In the genomic region with DNA sequence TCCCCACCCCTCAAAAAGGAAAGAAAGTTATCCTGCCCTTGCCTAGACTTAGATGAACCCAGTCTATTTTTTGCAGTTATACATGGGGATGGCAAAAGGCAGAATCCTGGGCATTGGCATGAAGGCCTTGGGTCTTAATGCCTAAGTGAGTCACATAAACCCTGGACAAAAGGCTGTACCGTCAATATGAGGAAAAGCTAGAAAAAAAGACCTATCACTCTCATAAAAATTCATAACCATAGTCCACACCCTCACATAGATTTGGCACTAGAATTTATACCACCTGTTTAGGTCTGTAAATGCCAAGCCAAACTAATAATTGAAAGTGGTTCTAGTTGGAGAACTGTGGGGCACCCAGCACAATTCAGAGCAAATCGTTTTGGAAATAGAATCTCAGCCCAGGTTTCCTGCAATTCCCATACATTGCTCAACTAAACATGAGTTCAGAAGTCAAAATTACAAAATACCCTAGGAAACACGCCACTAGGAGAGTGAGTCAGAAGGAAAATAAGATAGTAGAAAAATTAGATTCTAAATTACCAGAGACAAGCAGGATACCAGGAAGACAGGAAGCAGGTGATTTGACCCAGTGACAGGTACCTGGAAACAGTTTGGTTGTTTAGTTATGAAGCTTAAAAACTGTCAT, we compare ENCODE assay signal across 2 cellular contexts.
TF ChIP-seq lines count a peak whose summit lies in the region.

No MANE protein-coding gene starts in this region.

TF ChIP-seq in endothelial cell of umbilical vein, 7 proteins besides CTCF, POLR2A, EP300 and RAD21:
- TF ChIP-seq FOS (IDR thresholded peaks at IDR 0.05; ENCODE audit: borderline replicate concordance, insufficient read depth, low read length) = peak; percentile 40
- no peak for TF ChIP-seq POLR2AphosphoS5 (IDR thresholded peaks at IDR 0.05; ENCODE audit: insufficient read depth, low read depth, low read length)
- TF ChIP-seq MYC (IDR thresholded peaks at IDR 0.05; ENCODE audit: low read depth, low read length) = no peak
- no peak for TF ChIP-seq GATA2 (IDR thresholded peaks at IDR 0.05; ENCODE audit: insufficient read depth, insufficient read length, low read depth, low read length)
TF ChIP-seq in endothelial cell of umbilical vein: peak in this region for 1.

TF ChIP-seq in HepG2, 621 proteins besides CTCF, POLR2A, EP300 and RAD21:
- TF ChIP-seq FOXO1 (CRISPR knock-in tag; IDR thresholded peaks at IDR 0.05) (no peak), NR2F1 (CRISPR knock-in tag; IDR thresholded peaks at IDR 0.05) (0 out of 4 replicates have a peak, but pooled peaks of 1 of the 2 experiments have one; percentile 31), SMC3 (IDR thresholded peaks at IDR 0.05; ENCODE audit: low read length) (no peak), TAF1 (CRISPR knock-in tag; IDR thresholded peaks at IDR 0.05) (no peak), HNF4A (CRISPR knock-in tag; IDR thresholded peaks at IDR 0.05) (peak; percentile 60), SAP130 (CRISPR knock-in tag; IDR thresholded peaks at IDR 0.05; ENCODE audit: low read depth) (peak; percentile 26; the same call in 1 of the 2 replicates), CEBPB (IDR thresholded peaks at IDR 0.05; ENCODE audit: borderline replicate concordance, low read depth, low read length) (peak; percentile 85), MAZ (IDR thresholded peaks at IDR 0.05; ENCODE audit: borderline replicate concordance, low read depth, low read length) (no peak), MAZ (CRISPR knock-in tag; IDR thresholded peaks at IDR 0.05; ENCODE audit: low read depth) (no peak), HNRNPL (IDR thresholded peaks at IDR 0.05; ENCODE audit: low read depth, low read length) (no peak), ZNF598 (CRISPR knock-in tag; IDR thresholded peaks at IDR 0.05; ENCODE audit: borderline replicate concordance) (no peak), CEBPG (CRISPR knock-in tag; IDR thresholded peaks at IDR 0.05) (0 out of 2 replicates have a peak, but pooled peaks have one; percentile 51), ZNF761 (CRISPR knock-in tag; conservative IDR thresholded peaks at IDR 0.05) (no peak), ZNF460 (CRISPR knock-in tag; IDR thresholded peaks at IDR 0.05; ENCODE audit: borderline replicate concordance) (no peak), NKX3-1 (CRISPR knock-in tag; IDR thresholded peaks at IDR 0.05) (no peak), CBX2 (IDR thresholded peaks at IDR 0.05; ENCODE audit: low read depth, low read length) (no peak), CBX2 (CRISPR knock-in tag; IDR thresholded peaks at IDR 0.05; ENCODE audit: low read depth) (no peak), ELF3 (CRISPR knock-in tag; IDR thresholded peaks at IDR 0.05) (peak; percentile 32; the same call in 1 of the 2 replicates), THAP11 (CRISPR knock-in tag; IDR thresholded peaks at IDR 0.05) (0 out of 2 replicates have a peak, but pooled peaks have one; percentile 12), HNF4G (IDR thresholded peaks at IDR 0.05; ENCODE audit: borderline replicate concordance, low read depth, low read length) (0 out of 2 replicates have a peak, but pooled peaks have one; percentile 39), HNF4G (CRISPR knock-in tag; IDR thresholded peaks at IDR 0.05; ENCODE audit: borderline replicate concordance, low read depth) (no peak), TP53 (CRISPR knock-in tag; conservative IDR thresholded peaks at IDR 0.05) (no peak), ZNF30 (CRISPR knock-in tag; IDR thresholded peaks at IDR 0.05) (no peak), FOSL2 (CRISPR knock-in tag; IDR thresholded peaks at IDR 0.05) (peak; percentile 70)
- TF ChIP-seq, protein P1, sequence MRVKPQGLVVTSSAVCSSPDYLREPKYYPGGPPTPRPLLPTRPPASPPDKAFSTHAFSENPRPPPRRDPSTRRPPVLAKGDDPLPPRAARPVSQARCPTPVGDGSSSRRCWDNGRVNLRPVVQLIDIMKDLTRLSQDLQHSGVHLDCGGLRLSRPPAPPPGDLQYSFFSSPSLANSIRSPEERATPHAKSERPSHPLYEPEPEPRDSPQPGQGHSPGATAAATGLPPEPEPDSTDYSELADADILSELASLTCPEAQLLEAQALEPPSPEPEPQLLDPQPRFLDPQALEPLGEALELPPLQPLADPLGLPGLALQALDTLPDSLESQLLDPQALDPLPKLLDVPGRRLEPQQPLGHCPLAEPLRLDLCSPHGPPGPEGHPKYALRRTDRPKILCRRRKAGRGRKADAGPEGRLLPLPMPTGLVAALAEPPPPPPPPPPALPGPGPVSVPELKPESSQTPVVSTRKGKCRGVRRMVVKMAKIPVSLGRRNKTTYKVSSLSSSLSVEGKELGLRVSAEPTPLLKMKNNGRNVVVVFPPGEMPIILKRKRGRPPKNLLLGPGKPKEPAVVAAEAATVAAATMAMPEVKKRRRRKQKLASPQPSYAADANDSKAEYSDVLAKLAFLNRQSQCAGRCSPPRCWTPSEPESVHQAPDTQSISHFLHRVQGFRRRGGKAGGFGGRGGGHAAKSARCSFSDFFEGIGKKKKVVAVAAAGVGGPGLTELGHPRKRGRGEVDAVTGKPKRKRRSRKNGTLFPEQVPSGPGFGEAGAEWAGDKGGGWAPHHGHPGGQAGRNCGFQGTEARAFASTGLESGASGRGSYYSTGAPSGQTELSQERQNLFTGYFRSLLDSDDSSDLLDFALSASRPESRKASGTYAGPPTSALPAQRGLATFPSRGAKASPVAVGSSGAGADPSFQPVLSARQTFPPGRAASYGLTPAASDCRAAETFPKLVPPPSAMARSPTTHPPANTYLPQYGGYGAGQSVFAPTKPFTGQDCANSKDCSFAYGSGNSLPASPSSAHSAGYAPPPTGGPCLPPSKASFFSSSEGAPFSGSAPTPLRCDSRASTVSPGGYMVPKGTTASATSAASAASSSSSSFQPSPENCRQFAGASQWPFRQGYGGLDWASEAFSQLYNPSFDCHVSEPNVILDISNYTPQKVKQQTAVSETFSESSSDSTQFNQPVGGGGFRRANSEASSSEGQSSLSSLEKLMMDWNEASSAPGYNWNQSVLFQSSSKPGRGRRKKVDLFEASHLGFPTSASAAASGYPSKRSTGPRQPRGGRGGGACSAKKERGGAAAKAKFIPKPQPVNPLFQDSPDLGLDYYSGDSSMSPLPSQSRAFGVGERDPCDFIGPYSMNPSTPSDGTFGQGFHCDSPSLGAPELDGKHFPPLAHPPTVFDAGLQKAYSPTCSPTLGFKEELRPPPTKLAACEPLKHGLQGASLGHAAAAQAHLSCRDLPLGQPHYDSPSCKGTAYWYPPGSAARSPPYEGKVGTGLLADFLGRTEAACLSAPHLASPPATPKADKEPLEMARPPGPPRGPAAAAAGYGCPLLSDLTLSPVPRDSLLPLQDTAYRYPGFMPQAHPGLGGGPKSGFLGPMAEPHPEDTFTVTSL (CRISPR knock-in tag; IDR thresholded peaks at IDR 0.05; ENCODE audit: borderline replicate concordance) = peak; percentile 42; the same call in 1 of the 2 replicates
- TF ChIP-seq, protein P2, sequence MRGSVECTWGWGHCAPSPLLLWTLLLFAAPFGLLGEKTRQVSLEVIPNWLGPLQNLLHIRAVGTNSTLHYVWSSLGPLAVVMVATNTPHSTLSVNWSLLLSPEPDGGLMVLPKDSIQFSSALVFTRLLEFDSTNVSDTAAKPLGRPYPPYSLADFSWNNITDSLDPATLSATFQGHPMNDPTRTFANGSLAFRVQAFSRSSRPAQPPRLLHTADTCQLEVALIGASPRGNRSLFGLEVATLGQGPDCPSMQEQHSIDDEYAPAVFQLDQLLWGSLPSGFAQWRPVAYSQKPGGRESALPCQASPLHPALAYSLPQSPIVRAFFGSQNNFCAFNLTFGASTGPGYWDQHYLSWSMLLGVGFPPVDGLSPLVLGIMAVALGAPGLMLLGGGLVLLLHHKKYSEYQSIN (CRISPR knock-in tag; IDR thresholded peaks at IDR 0.05; ENCODE audit: borderline replicate concordance) = no peak
